In genomic region chr18:13445241-13445897, GRCh38 we compare ENCODE assay signal across 19 cellular contexts.
"Had no signal": no experiment of that assay in that cellular context is flagged by ENCODE, and none has a peak within 500 bp of the region (broad histone marks: within the 10 kb centered on the region; RNA-seq: fewer than 3 reads in every experiment).

No MANE protein-coding gene starts in this region.

- H3K27ac ChIP-seq: cardiac muscle cell, esophagus squamous epithelium, neural progenitor cell, pancreas, tibial nerve, VCaP had no signal

- H3K36me3 ChIP-seq: cardiac muscle cell, esophagus squamous epithelium, neural progenitor cell, pancreas, tibial nerve had no signal

- H2AFZ ChIP-seq: neural progenitor cell had no signal

- H3K9me3 ChIP-seq: esophagus squamous epithelium, mucosa of descending colon, pancreas, tibial nerve had no signal

- H3K4me3 ChIP-seq: cardiac muscle cell, esophagus squamous epithelium, mucosa of descending colon, neural progenitor cell, pancreas, tibial nerve had no signal

- H3K9ac ChIP-seq: neural progenitor cell had no signal

- H3K27me3 ChIP-seq: cardiac muscle cell, esophagus squamous epithelium, pancreas had no signal

- H3K4me1 ChIP-seq: pancreas had no signal

- FAIRE-seq: pancreas had no signal

- DNase-seq: activated CD4-positive, alpha-beta T cell treated with anti-CD3 and anti-CD28 coated beads, Interleukin-2, amount 50 U/mL, for 1 hour; activated CD4-positive, CD25-positive, alpha-beta regulatory T cell treated with anti-CD3 and anti-CD28 coated beads, Interleukin-2, amount 50 U/mL, for 72 hours; activated naive CD4-positive, alpha-beta T cell; activated naive CD8-positive, alpha-beta T cell treated with anti-CD3 and anti-CD28 coated beads for 36 hours; amniotic stem cell; dermis blood vessel endothelial cell; effector memory CD4-positive, alpha-beta T cell; esophagus squamous epithelium; immature natural killer cell; left ventricle myocardium superior; mucosa of descending colon; naive B cell; pancreas; stimulated activated CD4-positive, alpha-beta T cell treated with anti-CD3 and anti-CD28 coated beads, Interleukin-4, amount 100 ng/mL, for 4 hours; stimulated activated naive B cell treated with anti-CD40 and anti-IgM and Interleukin-4, amounts not matched to agents 10 μg/mL and 1 μg/mL and 100 μg/mL, for 72 hours had no signal
